25 cellular contexts compared by ENCODE assay signal in the genomic region with DNA sequence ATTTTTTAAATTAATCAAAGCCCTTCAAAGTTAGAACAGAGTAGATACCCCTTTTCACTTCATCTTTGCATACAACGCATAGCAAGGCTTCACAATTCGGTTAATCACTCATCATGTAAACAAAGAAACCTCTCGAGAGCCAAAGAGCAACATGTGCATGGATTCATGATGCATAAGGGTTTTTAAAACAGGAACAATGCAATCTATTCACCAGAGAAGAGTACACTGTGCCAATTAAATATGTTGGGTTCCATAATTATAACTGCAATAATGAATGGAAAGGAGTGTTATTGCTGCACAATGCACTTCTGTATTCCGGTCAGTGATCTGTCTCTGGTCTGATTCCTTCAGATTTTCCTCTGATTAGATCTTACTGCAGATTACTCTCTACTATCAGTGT. TPM values are rescaled to one million over a fixed set of nuclear protein-coding genes. Genes with fewer than 3 reads are reported as not detected.
A peak's percentile ranks its signal among the peaks of the same experiment; 100 is the strongest.
DNase-seq lines count a peak whose midpoint lies in the region; ATAC-seq and TF ChIP-seq lines count a peak whose summit lies in the region.
"Had no signal": no experiment of that assay in that cellular context is flagged by ENCODE, and none has a peak within 500 bp of the region (broad histone marks: within the 10 kb centered on the region; RNA-seq: fewer than 3 reads in every experiment).

No MANE protein-coding gene starts in this region.

- H3K4me3 ChIP-seq in lower lobe of right lung = no peak overlapping the region
- H3K4me3 ChIP-seq: cardiac muscle cell, coronary artery, prostate gland, thoracic aorta, uterus had no signal

- H3K36me3 Mint-ChIP-seq in glutamatergic neuron (ENCODE audit: unreplicated experiment) = no peaks in the 10 kb centered on the region
- no peaks in the 10 kb centered on the region for H3K36me3 Mint-ChIP-seq in activated T-cell treated with anti-CD3 and anti-CD28 coated beads, Interleukin-2, amount 50 U/mL, for 24 hours (ENCODE audit: low read depth)
- H3K36me3 Mint-ChIP-seq: activated naive CD4-positive, alpha-beta T cell treated with anti-CD3 and anti-CD28 coated beads, Interleukin-2, amount 50 U/mL, for 72 hours; CD8-positive, alpha-beta T cell had no signal

- peaks cover 65% of the 10 kb centered on the region for H3K4me1 Mint-ChIP-seq in glutamatergic neuron (ENCODE audit: low read depth, unreplicated experiment)
- no peaks in the 10 kb centered on the region for H3K4me1 Mint-ChIP-seq in activated T-cell treated with anti-CD3 and anti-CD28 coated beads, Interleukin-2, amount 50 U/mL, for 24 hours (ENCODE audit: low read depth)
- H3K4me1 Mint-ChIP-seq: activated CD4-positive, alpha-beta T cell treated with anti-CD3 and anti-CD28 coated beads for 36 hours; B cell had no signal

- peaks cover 2% of the 10 kb centered on the region for H3K27me3 Mint-ChIP-seq in glutamatergic neuron (ENCODE audit: unreplicated experiment)
- no peaks in the 10 kb centered on the region for H3K27me3 Mint-ChIP-seq in activated T-cell treated with anti-CD3 and anti-CD28 coated beads, Interleukin-2, amount 50 U/mL, for 24 hours
- H3K27me3 Mint-ChIP-seq: activated CD4-positive, alpha-beta T cell treated with anti-CD3 and anti-CD28 coated beads for 36 hours had no signal

- ATAC-seq in lower lobe of right lung (no peak), HG03520 (IDR thresholded peaks at IDR 0.05; ENCODE audit: unreplicated experiment) (no peak)
- ATAC-seq: activated CD4-positive, alpha-beta T cell treated with anti-CD3 and anti-CD28 coated beads for 36 hours; activated CD8-positive, alpha-beta T cell treated with anti-CD3 and anti-CD28 coated beads, Interleukin-2, amount 10 ng/mL, durations not matched to agents 7 days and 5 days; activated naive CD4-positive, alpha-beta T cell treated with anti-CD3 and anti-CD28 coated beads, Interleukin-2, amount 50 U/mL, for 72 hours; CD8-positive, alpha-beta T cell; esophagus mucosa; foreskin keratinocyte; stimulated activated naive CD8-positive, alpha-beta T cell treated with anti-CD3 and anti-CD28 coated beads, Interleukin-15, Interleukin-2, amounts not matched to agents 100 U/mL and 50 U/mL, for 24 hours had no signal

- no peaks in the 10 kb centered on the region for H3K36me3 ChIP-seq in lower lobe of right lung
- H3K36me3 ChIP-seq: cardiac muscle cell, prostate gland, thoracic aorta, uterus had no signal

- peak; percentile 35 for DNase-seq in NCI-H510A treated with DMSO at 0.1 percent for 48 hours (lab: John Stamatoyannopoulos, UW)
- no peak for DNase-seq in NCI-H510A (lab: John Stamatoyannopoulos, UW)
- peak; percentile 85 to 89 for DNase-seq in NCI-H526 (lab: John Stamatoyannopoulos, UW)
- DNase-seq in glutamatergic neuron = no peak
- DNase-seq in lower lobe of right lung = no peak
- no peak for DNase-seq in activated T-cell treated with anti-CD3 and anti-CD28 coated beads, Interleukin-2, amount 50 U/mL, for 24 hours
- no peak for DNase-seq in GF-D8 (lab: John Stamatoyannopoulos, UW)
- DNase-seq: activated CD4-positive, alpha-beta T cell treated with anti-CD3 and anti-CD28 coated beads for 36 hours; activated CD8-positive, alpha-beta T cell treated with anti-CD3 and anti-CD28 coated beads, Interleukin-2, amount 10 ng/mL, durations not matched to agents 7 days and 5 days; aorta; CD8-positive, alpha-beta T cell; DMS153; foreskin keratinocyte; mesendoderm; NCI-H1092; stimulated activated naive CD8-positive, alpha-beta T cell treated with anti-CD3 and anti-CD28 coated beads, Interleukin-15, Interleukin-2, amounts not matched to agents 100 U/mL and 50 U/mL, for 24 hours; uterus had no signal

- peak overlapping the region; percentile 4 for H3K27ac Mint-ChIP-seq in glutamatergic neuron (ENCODE audit: unreplicated experiment)
- H3K27ac Mint-ChIP-seq in activated T-cell treated with anti-CD3 and anti-CD28 coated beads, Interleukin-2, amount 50 U/mL, for 24 hours = no peak overlapping the region
- H3K27ac Mint-ChIP-seq: activated CD4-positive, alpha-beta T cell treated with anti-CD3 and anti-CD28 coated beads for 36 hours; activated CD8-positive, alpha-beta T cell treated with anti-CD3 and anti-CD28 coated beads, Interleukin-2, amount 10 ng/mL, durations not matched to agents 7 days and 5 days; activated naive CD4-positive, alpha-beta T cell treated with anti-CD3 and anti-CD28 coated beads, Interleukin-2, amount 50 U/mL, for 72 hours; B cell; CD8-positive, alpha-beta T cell had no signal

- H3K4me3 Mint-ChIP-seq in glutamatergic neuron (ENCODE audit: unreplicated experiment) = no peak overlapping the region
- H3K4me3 Mint-ChIP-seq in activated T-cell treated with anti-CD3 and anti-CD28 coated beads, Interleukin-2, amount 50 U/mL, for 24 hours = no peak overlapping the region
- H3K4me3 Mint-ChIP-seq: activated CD4-positive, alpha-beta T cell treated with anti-CD3 and anti-CD28 coated beads for 36 hours; activated CD8-positive, alpha-beta T cell treated with anti-CD3 and anti-CD28 coated beads, Interleukin-2, amount 10 ng/mL, durations not matched to agents 7 days and 5 days; B cell; CD8-positive, alpha-beta T cell had no signal

- TF ChIP-seq CTCF in glutamatergic neuron (IDR thresholded peaks at IDR 0.05; ENCODE audit: partially characterized antibody, unreplicated experiment) (no peak), lower lobe of right lung (IDR thresholded peaks at IDR 0.05) (no peak)

- peaks cover 5% of the 10 kb centered on the region for H3K4me1 ChIP-seq in lower lobe of right lung
- H3K4me1 ChIP-seq: prostate gland, uterus had no signal

- no peak overlapping the region for H3K27ac ChIP-seq in lower lobe of right lung
- H3K27ac ChIP-seq: cardiac muscle cell, coronary artery, foreskin keratinocyte, prostate gland, thoracic aorta, uterus had no signal

- intact Hi-C loops in lower lobe of right lung (cut with DNase I) = no loop called here

- peaks cover 5% of the 10 kb centered on the region for H3K9me3 Mint-ChIP-seq in glutamatergic neuron (ENCODE audit: unreplicated experiment)
- H3K9me3 Mint-ChIP-seq in activated T-cell treated with anti-CD3 and anti-CD28 coated beads, Interleukin-2, amount 50 U/mL, for 24 hours = no peaks in the 10 kb centered on the region
- H3K9me3 Mint-ChIP-seq: CD8-positive, alpha-beta T cell had no signal

- no peaks in the 10 kb centered on the region for H3K9me3 ChIP-seq in lower lobe of right lung
- H3K9me3 ChIP-seq: prostate gland, thoracic aorta, uterus had no signal

- H3K27me3 ChIP-seq in lower lobe of right lung (ENCODE audit: low read depth) = no peaks in the 10 kb centered on the region
- H3K27me3 ChIP-seq: cardiac muscle cell, foreskin keratinocyte, uterus had no signal

RNA-seq across cellular contexts. Expression of gene CADM1, which starts 45.3 kb away (rescaled TPM):
- 1,339 TPM for total RNA-seq in glutamatergic neuron (ENCODE audit: unreplicated experiment)
- total RNA-seq in lower lobe of right lung = 149 TPM

Comparison
In these comparisons a context has a peak if more than half of its experiments do, and no peak if none do; other contexts are left out.
1. DNase-seq: peak in NCI-H510A treated with DMSO at 0.1 percent for 48 hours (single experiment) and NCI-H526 (2 of 2); none in NCI-H510A (single experiment), glutamatergic neuron (single experiment), lower lobe of right lung (single experiment), activated T-cell treated with anti-CD3 and anti-CD28 coated beads, Interleukin-2, amount 50 U/mL, for 24 hours (single experiment) and GF-D8 (single experiment).